8 cellular contexts compared by ENCODE assay signal in genomic region chr21:25967566-25968438, GRCh38.
DNase-seq lines count a peak whose midpoint lies in the region; ATAC-seq and TF ChIP-seq lines count a peak whose summit lies in the region.

No MANE protein-coding gene starts in this region.

- H3K4me3 ChIP-seq in esophagus (ENCODE audit: low read depth in 1 of 2, low read length in 2 of 2) (no peak overlapping the region), stomach (no peak overlapping the region)

- intact Hi-C loops in stomach (cut with DNase I; ENCODE audit: low total_unique reads), result no loop called here

- peak; percentile 97 for ATAC-seq in GM18520 (IDR thresholded peaks at IDR 0.05; ENCODE audit: unreplicated experiment)
- ATAC-seq in HG02623 (IDR thresholded peaks at IDR 0.05; ENCODE audit: unreplicated experiment), result peak; percentile 99

- DNase-seq in NOMO-1 (lab: John Stamatoyannopoulos, UW; ENCODE audit: unreplicated experiment in 2 of 2) (peak; percentile 79 to 93), stomach (no peak), NCI-H128 (lab: John Stamatoyannopoulos, UW; ENCODE audit: unreplicated experiment) (no peak), T-helper 9 cell (no peak)
- DNase-seq in activated CD4-positive, CD25-positive, alpha-beta regulatory T cell treated with anti-CD3 and anti-CD28 coated beads, Interleukin-2, amount 50 U/mL, for 72 hours, result no peak

- H3K9me3 ChIP-seq in esophagus (ENCODE audit: control insufficient read depth in 2 of 2, insufficient read depth in 1 of 2, low read depth in 1 of 2, low read length in 1 of 2), result no peaks in the 10 kb centered on the region
- no peaks in the 10 kb centered on the region for H3K9me3 ChIP-seq in stomach

- H3K36me3 ChIP-seq in esophagus (ENCODE audit: control insufficient read depth in 2 of 2, insufficient read depth in 2 of 2, low read length in 1 of 2) (no peaks in the 10 kb centered on the region), stomach (peaks cover 6 to 29% (median 26%) of the 10 kb centered on the region in 4 donors)

- TF ChIP-seq EP300 in stomach (IDR thresholded peaks at IDR 0.05), result no peak

- no peak for TF ChIP-seq CTCF in stomach (IDR thresholded peaks at IDR 0.05)

- H3K27ac ChIP-seq in esophagus (ENCODE audit: low read depth in 2 of 2, low read length in 1 of 2) (peak overlapping the region; percentile 15 to 31), stomach (peak overlapping the region in 4 of 5 donors; percentile 11 to 57 (median 50))

- H3K27me3 ChIP-seq in esophagus (ENCODE audit: control insufficient read depth in 1 of 2, insufficient read depth in 2 of 2, low read length in 2 of 2) (no peaks in the 10 kb centered on the region), stomach (no peaks in the 10 kb centered on the region)

- TF ChIP-seq POLR2A in stomach (IDR thresholded peaks at IDR 0.05), result no peak

- H3K4me1 ChIP-seq in esophagus (ENCODE audit: control insufficient read depth in 2 of 2, insufficient read depth in 2 of 2, low read length in 1 of 2) (no peaks in the 10 kb centered on the region), stomach (peaks cover 5 to 32% (median 17%) of the 10 kb centered on the region in 4 donors)

- 64 to 70% methylated on average over 6 of the region's 6 CpGs for WGBS in esophagus, 2 donors
- 64 to 73% (median 71%) methylated on average over 6 of the region's 6 CpGs for WGBS in stomach, 5 donors

Comparison
In these comparisons a context has a peak if more than half of its experiments do, and no peak if none do; other contexts are left out.
1. DNase-seq: peak in NOMO-1 (2 of 2); none in stomach (single experiment), activated CD4-positive, CD25-positive, alpha-beta regulatory T cell treated with anti-CD3 and anti-CD28 coated beads, Interleukin-2, amount 50 U/mL, for 72 hours (single experiment), NCI-H128 (single experiment) and T-helper 9 cell (single experiment).